ENCODE assay signal across 20 cellular contexts in the genomic region with DNA sequence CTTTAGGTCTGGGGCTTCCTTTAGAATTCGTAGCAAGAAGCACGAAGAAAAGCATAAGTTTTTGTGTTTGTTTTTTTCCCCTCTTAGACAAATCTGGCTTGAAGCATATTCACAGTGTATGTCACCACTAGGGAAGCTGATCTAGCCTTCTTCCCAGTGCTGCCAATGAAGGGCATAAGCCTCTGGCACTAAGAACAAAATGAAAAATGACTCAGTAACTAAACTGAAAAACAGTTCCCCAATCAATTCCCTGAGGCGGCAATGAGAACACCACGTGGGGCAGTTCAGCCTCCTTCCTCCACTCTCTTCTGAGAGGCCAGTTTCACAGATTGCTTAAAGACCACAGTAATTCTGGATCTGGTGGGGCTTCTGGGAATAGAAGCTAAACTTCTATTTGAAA.
A peak's percentile ranks its signal among the peaks of the same experiment; 100 is the strongest.
DNase-seq lines count a peak whose midpoint lies in the region; ATAC-seq, FAIRE-seq and TF ChIP-seq lines count a peak whose summit lies in the region.
"Had no signal": no experiment of that assay in that cellular context is flagged by ENCODE, and none has a peak within 500 bp of the region (broad histone marks: within the 10 kb centered on the region; RNA-seq: fewer than 3 reads in every experiment).

No MANE protein-coding gene starts in this region.

- no peak for FAIRE-seq in small intestine (lab: Jason Lieb, UNC)
- FAIRE-seq: GM19239 had no signal

- no peaks in the 10 kb centered on the region for H3K27me3 ChIP-seq in foreskin keratinocyte
- H3K27me3 ChIP-seq in small intestine (ENCODE audit: control insufficient read depth in 2 of 2, insufficient read depth in 2 of 2, low read length in 2 of 2) = no peaks in the 10 kb centered on the region

- H3K27ac ChIP-seq in angular gyrus (ENCODE audit: low read depth, low read length) (peak overlapping the region; percentile 34), foreskin keratinocyte (no peak overlapping the region), small intestine (ENCODE audit: low read depth in 1 of 2, low read length in 1 of 2) (no peak overlapping the region)
- H3K27ac ChIP-seq: 22Rv1 had no signal

- no peaks in the 10 kb centered on the region for H3K4me1 ChIP-seq in foreskin keratinocyte
- no peaks in the 10 kb centered on the region for H3K4me1 ChIP-seq in small intestine (ENCODE audit: control insufficient read depth in 2 of 2, insufficient read depth in 1 of 2, low read depth in 1 of 2, low read length in 1 of 2)

- no peaks in the 10 kb centered on the region for H3K36me3 ChIP-seq in small intestine (ENCODE audit: control insufficient read depth in 2 of 2, insufficient read depth in 2 of 2, low read length in 2 of 2)

- ATAC-seq in foreskin keratinocyte (peak; percentile 87), GM19328 (IDR thresholded peaks at IDR 0.05; ENCODE audit: unreplicated experiment) (no peak)
- ATAC-seq: CD8-positive, alpha-beta T cell; effector memory CD8-positive, alpha-beta T cell; stimulated activated naive CD8-positive, alpha-beta T cell treated with anti-CD3 and anti-CD28 coated beads, Interleukin-15, amount 100 ng/mL, for 72 hours; T-helper 17 cell had no signal

- H3K9me3 ChIP-seq in small intestine (ENCODE audit: control insufficient read depth, low read depth) = no peaks in the 10 kb centered on the region

- TF ChIP-seq CTCF in foreskin keratinocyte (conservative IDR thresholded peaks at IDR 0.05) = peak; percentile 9

- DNase-seq in DMS 273 (lab: John Stamatoyannopoulos, UW; ENCODE audit: unreplicated experiment) (peak; percentile 37), DMS 273 treated with DMSO at 0.1 percent for 48 hours (lab: John Stamatoyannopoulos, UW) (no peak), foreskin keratinocyte (peak in 1 of 2 donors; percentile 45), skeletal muscle cell (ENCODE audit: low read depth) (peak; percentile 29), T-helper 1 cell (no peak), small intestine (no peak)
- DNase-seq: activated CD4-positive, alpha-beta T cell treated with anti-CD3 and anti-CD28 coated beads for 1 hour; activated CD8-positive, alpha-beta memory T cell treated with anti-CD3 and anti-CD28 coated beads, Interleukin-2, amount 50 U/mL, for 4 hours; activated naive CD4-positive, alpha-beta T cell; CD8-positive, alpha-beta T cell; effector memory CD8-positive, alpha-beta T cell; KG1; NCI-H2029; stimulated activated CD4-positive, alpha-beta T cell treated with anti-CD3 and anti-CD28 coated beads, Interleukin-12 subunit alpha, Interleukin-12 subunit beta, amount 100 ng/mL, for 4 hours; stimulated activated naive CD8-positive, alpha-beta T cell treated with anti-CD3 and anti-CD28 coated beads, Interleukin-15, amount 100 ng/mL, for 72 hours; T-helper 17 cell had no signal

- WGBS in small intestine, 3 donors = 65 to 73% (median 70%) methylated on average over 4 of the region's 4 CpGs

- no peak overlapping the region for H3K4me3 ChIP-seq in skeletal muscle cell (ENCODE audit: low read depth, low read length)
- H3K4me3 ChIP-seq in small intestine (ENCODE audit: low read depth in 1 of 2, low read length in 2 of 2) = no peak overlapping the region

Comparison
In these comparisons a context has a peak if more than half of its experiments do, and no peak if none do; other contexts are left out.
1. DNase-seq: peak in DMS 273 (single experiment) and skeletal muscle cell (single experiment); none in DMS 273 treated with DMSO at 0.1 percent for 48 hours (single experiment), T-helper 1 cell (0 of 5) and small intestine (single experiment).